Comparison of ENCODE assay signal across 25 cellular contexts in the genomic region with DNA sequence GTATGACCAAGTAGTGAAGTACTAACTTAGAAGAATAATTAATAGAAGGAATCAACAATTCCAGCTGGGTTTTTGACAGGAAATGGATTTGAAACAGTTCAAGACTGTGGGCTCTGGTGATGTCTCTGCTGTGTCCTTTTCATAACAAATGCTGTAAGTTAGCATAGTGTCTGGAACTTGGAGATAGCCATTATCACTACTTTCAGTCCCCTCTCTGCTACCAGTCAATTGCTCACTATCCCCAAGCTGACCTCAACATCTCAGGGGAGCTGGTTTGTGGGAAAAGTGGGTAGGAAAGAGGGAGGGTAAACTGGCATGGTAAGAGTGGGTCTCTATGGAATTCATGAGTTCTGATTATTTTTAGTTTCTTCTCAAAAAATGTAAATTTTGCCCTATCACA.
"Had no signal": no experiment of that assay in that cellular context is flagged by ENCODE, and none has a peak within 500 bp of the region (broad histone marks: within the 10 kb centered on the region; RNA-seq: fewer than 3 reads in every experiment).

No MANE protein-coding gene starts in this region.

- H3K4me1 Mint-ChIP-seq: IgD-negative memory B cell had no signal

- H3K9me3 ChIP-seq: Peyer's patch had no signal

- H3K27me3 ChIP-seq: Peyer's patch, SJCRH30 had no signal

- FAIRE-seq: HTR-8/SVneo had no signal

- H3K36me3 Mint-ChIP-seq: IgD-negative memory B cell had no signal

- H3K27ac Mint-ChIP-seq: IgD-negative memory B cell had no signal

- H3K27me3 Mint-ChIP-seq: IgD-negative memory B cell had no signal

- H3K4me3 Mint-ChIP-seq: IgD-negative memory B cell had no signal

- H3K9me3 Mint-ChIP-seq: IgD-negative memory B cell had no signal

- H3K36me3 ChIP-seq: Peyer's patch, SJCRH30 had no signal

- ATAC-seq: Right ventricle myocardium inferior, SK-N-SH treated with all-trans-retinoic acid at 6 μM for 48 hours had no signal

- H3K4me3 ChIP-seq: PC-9, Peyer's patch, SJCRH30 had no signal

- DNase-seq: KBM-7, MV-4-11, NCI-H1048, NCI-H1105 treated with DMSO at 0.1 percent for 48 hours, NCI-H1417 treated with DMSO at 0.1 percent for 48 hours, NCI-H146, NCI-H1694 treated with DMSO at 0.1 percent for 48 hours, NCI-H1930, NCI-H2081, NCI-H2107, NCI-H2171, NCI-H226, NCI-H510A, NCI-H524 treated with DMSO at 0.1 percent for 48 hours, NCI-H69, NCI-H774, PC-9, Peyer's patch, SHP77 treated with DMSO at 0.1 percent for 48 hours, SJCRH30 had no signal

- H2AFZ ChIP-seq: PC-9 had no signal

- H3K4me1 ChIP-seq: Peyer's patch, SJCRH30 had no signal

- H3K4me2 ChIP-seq: PC-9 had no signal

- H3K27ac ChIP-seq: HL-60, PC-9, Peyer's patch, SJCRH30 had no signal
